ENCODE assay signal across 8 cellular contexts in the genomic region with DNA sequence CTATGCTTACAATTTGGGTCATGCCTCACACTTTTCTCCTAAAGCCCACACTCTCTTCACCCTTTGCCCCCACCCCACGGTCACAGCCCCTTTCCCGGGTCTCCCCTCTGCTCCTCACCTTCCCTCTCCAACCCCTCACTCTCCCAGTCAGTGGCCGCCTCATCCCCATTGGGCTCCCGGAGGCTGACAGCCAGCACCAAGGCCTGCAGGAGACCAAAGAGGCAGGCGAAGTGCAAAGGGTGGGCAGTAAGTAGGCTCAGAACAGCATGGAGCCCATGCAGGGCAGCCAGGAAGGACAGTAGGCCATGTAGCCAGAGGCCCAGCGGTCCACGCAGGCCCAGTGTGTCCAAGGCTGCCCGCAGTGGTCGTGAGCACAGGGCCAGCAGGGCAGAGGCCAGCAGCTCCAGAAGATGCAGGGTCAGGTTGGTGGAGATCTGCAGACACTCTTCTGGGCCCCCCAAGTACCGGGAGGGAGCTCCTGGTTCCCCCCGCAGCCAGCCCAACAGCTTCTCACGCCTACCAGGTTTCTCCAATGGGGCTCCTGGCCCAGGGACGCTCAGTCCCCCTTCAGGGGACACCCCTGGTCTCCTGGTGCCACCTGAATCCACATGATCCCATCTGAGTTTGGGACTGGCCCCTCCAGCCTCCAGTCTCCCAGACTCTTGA. TPM values are rescaled to one million over a fixed set of nuclear protein-coding genes. Genes with fewer than 3 reads are reported as not detected.
DNase-seq lines count a peak whose midpoint lies in the region; ATAC-seq, FAIRE-seq and TF ChIP-seq lines count a peak whose summit lies in the region.

No MANE protein-coding gene starts in this region.

- BruUV-seq in GM12878 (replicated peaks; lab: Mats Ljungman, UMichigan): no TSS peak

- no peak for TF ChIP-seq RAD21 in GM12878 (IDR thresholded peaks at IDR 0.05; ENCODE audit: insufficient read depth, low read depth, low read length)

- POLR2A ChIA-PET in GM12878 (lab: Charles Lee): interaction anchor here (0.6 to 0.8 kb wide), 6 partner anchors 37 to 171 kb away, joined by 3 to 6 read pairs (median 4); a partner anchor contains a TSS

- CTCF ChIA-PET in activated naive CD4-positive, alpha-beta T cell treated with anti-CD3 and anti-CD28 coated beads, Interleukin-2, amount 10 ng/mL, durations not matched to agents 7 days and 5 days (lab: Charles Lee): interaction anchor here (0.8 to 1.0 kb wide), 2 partner anchors 171 to 259 kb away, joined by 3 read pairs; no protein-coding TSS in a partner anchor
- CTCF ChIA-PET in GM12878 (lab: Yijun Ruan, JAX): no interaction called here

- H3K36me3 ChIP-seq in GM12878 (ENCODE audit: control insufficient read depth in 2 of 2, insufficient read depth in 2 of 2, low read length in 1 of 2) (peaks cover 0 to 12% of the 10 kb centered on the region in 2 experiments), transverse colon (peaks cover 0 to 6% (median 0%) of the 10 kb centered on the region in 4 donors)

- 70% methylated on average over 13 of the region's 13 CpGs for WGBS in GM12878 (ENCODE audit: insufficient coverage, insufficient replicate concordance, low lambda C conversion rate, missing lambda C conversion rate)
- 89% methylated on average over 11 of the region's 13 CpGs; no CpG with 5 or more reads in 1 of the 2 donors for WGBS in transverse colon (ENCODE audit: low coverage in 1 of 2), 2 donors

- H3K4me3 ChIP-seq in GM12878: peak overlapping the region; percentile 79
- peak overlapping the region; percentile 63 to 87 (median 76) for H3K4me3 ChIP-seq in transverse colon

- H3K36me3 Mint-ChIP-seq in activated naive CD4-positive, alpha-beta T cell treated with anti-CD3 and anti-CD28 coated beads, Interleukin-2, amount 10 ng/mL, durations not matched to agents 7 days and 5 days: peaks cover 65% of the 10 kb centered on the region
- H3K36me3 Mint-ChIP-seq in memory B cell: peaks cover 20% of the 10 kb centered on the region

- RAD21 ChIA-PET in GM12878 (lab: Charles Lee; ENCODE audit: unreplicated experiment): interaction anchor here (1.2 to 1.6 kb wide), 2 partner anchors 80 to 108 kb away, joined by 3 to 6 read pairs; a partner anchor contains a TSS

- TF ChIP-seq CTCF in GM12878 (IDR thresholded peaks at IDR 0.05 in 2 of 3, conservative IDR thresholded peaks at IDR 0.05 in 1 of 3; ENCODE audit: control insufficient read depth in 2 of 3, extremely low read depth in 1 of 3, insufficient read depth in 1 of 3, low read depth in 3 of 3, low read length in 3 of 3) (no peak), transverse colon (IDR thresholded peaks at IDR 0.05) (no peak)

- H3K27me3 ChIP-seq in GM12878 (replicated peaks in 1 of 2; ENCODE audit: control insufficient read depth in 2 of 2, insufficient read depth in 2 of 2, low read length in 1 of 2): no peaks in the 10 kb centered on the region
- H3K27me3 ChIP-seq in transverse colon: no peaks in the 10 kb centered on the region

- SMC1A ChIA-PET in GM12878 (lab: Charles Lee; ENCODE audit: uncharacterized antibody, unreplicated experiment): no interaction called here

- no peaks in the 10 kb centered on the region for H3K9me3 Mint-ChIP-seq in activated naive CD4-positive, alpha-beta T cell treated with anti-CD3 and anti-CD28 coated beads, Interleukin-2, amount 10 ng/mL, durations not matched to agents 7 days and 5 days
- H3K9me3 Mint-ChIP-seq in memory B cell: no peaks in the 10 kb centered on the region

- H3K9me3 ChIP-seq in GM12878 (replicated peaks; ENCODE audit: control insufficient read depth, insufficient read depth, low read length): no peaks in the 10 kb centered on the region; the same call in 2 of the 3 replicates
- no peaks in the 10 kb centered on the region for H3K9me3 ChIP-seq in transverse colon

- no peaks in the 10 kb centered on the region for H3K27me3 Mint-ChIP-seq in activated naive CD4-positive, alpha-beta T cell treated with anti-CD3 and anti-CD28 coated beads, Interleukin-2, amount 10 ng/mL, durations not matched to agents 7 days and 5 days
- H3K27me3 Mint-ChIP-seq in memory B cell: no peaks in the 10 kb centered on the region

- peak overlapping the region; percentile 95 for H3K9ac ChIP-seq in GM12878 (ENCODE audit: control insufficient read depth, insufficient read depth, low read length)

- no peak for FAIRE-seq in GM12878 (lab: Jason Lieb, UNC)

- H4K20me1 ChIP-seq in GM12878 (ENCODE audit: control insufficient read depth, insufficient read depth): no peaks in the 10 kb centered on the region

- DNase-seq in activated naive CD4-positive, alpha-beta T cell treated with anti-CD3 and anti-CD28 coated beads, Interleukin-2, amount 10 ng/mL, durations not matched to agents 7 days and 5 days: no peak
- DNase-seq in activated naive CD4-positive, alpha-beta T cell treated with Interleukin-2 at 50 U/mL for 16 hours: no peak
- no peak for DNase-seq in GM12878 (ENCODE audit: low read depth, low spot score)
- no peak for DNase-seq in memory B cell (ENCODE audit: low spot score in 2 of 2)
- no peak for DNase-seq in transverse colon
- DNase-seq in NCI-H226: no peak
- no peak for DNase-seq in NCI-H82 (lab: John Stamatoyannopoulos, UW)
- DNase-seq in 8988T: no peak

- in situ Hi-C loops in GM12878 (cut with MboI) (no loop called here), transverse colon (cut with MboI; ENCODE audit: low pct_ligation_motif_present in 1 of 4, low pct_unique_long_range_greater_than_20kb in 1 of 4, low sequenced_read_pairs in 3 of 4) (no loop called here)

- intact Hi-C loops in GM12878 (cut with micrococcal nuclease; ENCODE audit: unreplicated experiment) (no loop called here), transverse colon (cut with DNase I; ENCODE audit: low total_unique reads) (no loop called here)

- peaks cover 51% of the 10 kb centered on the region for H3K79me2 ChIP-seq in GM12878 (ENCODE audit: control insufficient read depth, insufficient read depth, low read length)

- no peak overlapping the region for H2AFZ ChIP-seq in GM12878 (ENCODE audit: control insufficient read depth, low read depth, low read length)

- no peak for TF ChIP-seq EP300 in GM12878 (IDR thresholded peaks at IDR 0.05; ENCODE audit: borderline replicate concordance in 1 of 2, control insufficient read depth in 1 of 2, low read depth in 2 of 2, low read length in 2 of 2)
- TF ChIP-seq EP300 in transverse colon (IDR thresholded peaks at IDR 0.05; ENCODE audit: low read depth): no peak

- ATAC-seq in GM12878 (no peak), memory B cell (ENCODE audit: low read depth) (no peak)

- H3K4me1 Mint-ChIP-seq in activated naive CD4-positive, alpha-beta T cell treated with anti-CD3 and anti-CD28 coated beads, Interleukin-2, amount 10 ng/mL, durations not matched to agents 7 days and 5 days: peaks cover 88% of the 10 kb centered on the region
- H3K4me1 Mint-ChIP-seq in memory B cell: peaks cover 62% of the 10 kb centered on the region

- H3K4me1 ChIP-seq in GM12878 (ENCODE audit: control insufficient read depth, insufficient read depth, low read length) (peaks cover 42% of the 10 kb centered on the region), transverse colon (peaks cover 30 to 72% (median 40%) of the 10 kb centered on the region in 4 donors)

- H3K4me2 ChIP-seq in GM12878 (ENCODE audit: control insufficient read depth, insufficient read depth): peak overlapping the region; percentile 99

- TF ChIP-seq POLR2A in GM12878 (IDR thresholded peaks at IDR 0.05; ENCODE audit: low read depth, low read length) (peak; percentile 48), transverse colon (IDR thresholded peaks at IDR 0.05) (no peak)

- H3K27ac ChIP-seq in GM12878 (ENCODE audit: control insufficient read depth, insufficient read depth): peak overlapping the region; percentile 94
- peak overlapping the region; percentile 88 to 95 (median 90) for H3K27ac ChIP-seq in transverse colon

- H3K27ac Mint-ChIP-seq in activated naive CD4-positive, alpha-beta T cell treated with anti-CD3 and anti-CD28 coated beads, Interleukin-2, amount 10 ng/mL, durations not matched to agents 7 days and 5 days: peak overlapping the region; percentile 92
- H3K27ac Mint-ChIP-seq in memory B cell: peak overlapping the region; percentile 87

- H3K4me3 Mint-ChIP-seq in activated naive CD4-positive, alpha-beta T cell treated with anti-CD3 and anti-CD28 coated beads, Interleukin-2, amount 10 ng/mL, durations not matched to agents 7 days and 5 days: peak overlapping the region; percentile 90
- peak overlapping the region; percentile 94 for H3K4me3 Mint-ChIP-seq in memory B cell

RNA-seq across cellular contexts. Expression of a gene that starts 1.5 kb away (rescaled TPM):
- 16.8 and 17.6 TPM in 2 replicates for total RNA-seq in GM12878 (2013; cell fraction: nucleolus; rRNA removed)
- 20.4 and 21.6 TPM in 2 replicates for total RNA-seq in GM12878 (2014; rRNA removed)
- 16.2 and 16.5 TPM in 2 replicates for total RNA-seq in GM12878 (2014; rRNA removed; fragmentation: Illumina TruSeq; extraction: Trizol)
- total RNA-seq in GM12878 (2021): 16.1 and 17.4 TPM in 2 replicates
- 6.6 TPM for polyA plus RNA-seq in GM12878 (2011; ENCODE audit: low read depth)
- polyA plus RNA-seq in GM12878 (2011; rRNA removed): 8.0 and 8.1 TPM in 2 replicates
- 7.9 and 10.2 TPM in 2 replicates for polyA plus RNA-seq in GM12878 (2011; cell fraction: cytosol; rRNA removed)
- polyA plus RNA-seq in GM12878 (2011; cell fraction: nucleus; rRNA removed): 6.9 and 9.0 TPM in 2 replicates
- polyA plus RNA-seq in GM12878 (2012): 13.4 and 14.9 TPM in 2 replicates
- 8.2 and 13.4 TPM in 2 replicates for polyA plus RNA-seq in GM12878 (2014; fragmentation: Illumina TruSeq; extraction: Trizol)
- under 1 TPM in 1 of 2 experiments, not detected in 1; 0.16 TPM for polyA plus RNA-seq in GM12878 (2014; fragmentation: Nextera tagmentation; extraction: Ambion mirVana)
- polyA plus RNA-seq in GM12878 (2014; rRNA removed): 18.6 and 19.3 TPM in 2 replicates
- 10 to 100 TPM; 17.3 to 20.1 TPM for polyA plus RNA-seq in GM12878 (2016; fragmentation: Nextera tagmentation; extraction: Ambion mirVana)
- polyA minus RNA-seq in GM12878 (2011; rRNA and poly(A)+ RNA removed): 6.9 and 15.1 TPM in 2 replicates
- 3.6 and 4.4 TPM in 2 replicates for polyA minus RNA-seq in GM12878 (2011; cell fraction: cytosol; rRNA and poly(A)+ RNA removed)
- 12.0 and 16.6 TPM in 2 replicates for polyA minus RNA-seq in GM12878 (2011; cell fraction: nucleus; rRNA and poly(A)+ RNA removed)
- total RNA-seq in transverse colon: 10 to 100 TPM; 18.7 to 45.7 (median 25.2) TPM

RNA-seq across cellular contexts. Expression of a gene that starts 3.4 kb away (rescaled TPM):
- 1.1 TPM in 1 of 2 replicates, not detected in the other for total RNA-seq in GM12878 (2013; cell fraction: nucleolus; rRNA removed)
- total RNA-seq in GM12878 (2014; rRNA removed) (4.4 and 6.1 TPM in 2 replicates), GM12878 (2014; rRNA removed; fragmentation: Illumina TruSeq; extraction: Trizol) (4.0 and 4.6 TPM in 2 replicates), GM12878 (2021) (3.8 and 4.1 TPM in 2 replicates), transverse colon (1 to 10 TPM in 2 of 4 donors, not detected in 2; 2.2 to 5.5 TPM)
- polyA plus RNA-seq in GM12878 (2011; ENCODE audit: low read depth): 4.9 TPM
- polyA plus RNA-seq in GM12878 (2011; rRNA removed) (4.8 and 7.9 TPM in 2 replicates), GM12878 (2014; fragmentation: Illumina TruSeq; extraction: Trizol) (5.2 and 8.2 TPM in 2 replicates), GM12878 (2014; fragmentation: Nextera tagmentation; extraction: Ambion mirVana) (10 to 100 TPM; 11.8 to 14.1 TPM), GM12878 (2014; rRNA removed) (6.5 and 7.5 TPM in 2 replicates), GM12878 (2016; fragmentation: Nextera tagmentation; extraction: Ambion mirVana) (1 to 10 TPM; 5.6 to 6.6 TPM)
- 10.6 and 12.1 TPM in 2 replicates for polyA plus RNA-seq in GM12878 (2011; cell fraction: cytosol; rRNA removed)
- 5.7 and 8.1 TPM in 2 replicates for polyA plus RNA-seq in GM12878 (2011; cell fraction: nucleus; rRNA removed)
- 4.7 and 5.8 TPM in 2 replicates for polyA plus RNA-seq in GM12878 (2012)
- polyA minus RNA-seq in GM12878 (2011; rRNA and poly(A)+ RNA removed): 4.4 and 4.7 TPM in 2 replicates
- 1.1 and 1.9 TPM in 2 replicates for polyA minus RNA-seq in GM12878 (2011; cell fraction: cytosol; rRNA and poly(A)+ RNA removed)
- 0.96 and 0.97 TPM in 2 replicates for polyA minus RNA-seq in GM12878 (2011; cell fraction: nucleus; rRNA and poly(A)+ RNA removed)

RNA-seq across cellular contexts. Expression of a gene that starts 5.7 kb away (rescaled TPM):
- total RNA-seq in GM12878 (2013; cell fraction: nucleolus; rRNA removed): 18.5 and 19.3 TPM in 2 replicates
- 11.3 and 11.7 TPM in 2 replicates for total RNA-seq in GM12878 (2014; rRNA removed)
- total RNA-seq in GM12878 (2014; rRNA removed; fragmentation: Illumina TruSeq; extraction: Trizol): 16.2 and 17.1 TPM in 2 replicates
- total RNA-seq in GM12878 (2021): 17.1 and 17.9 TPM in 2 replicates
- polyA plus RNA-seq in GM12878 (2011; ENCODE audit: low read depth): 7.9 TPM
- polyA plus RNA-seq in GM12878 (2011; rRNA removed): 14.7 and 14.8 TPM in 2 replicates
- 20.3 and 20.7 TPM in 2 replicates for polyA plus RNA-seq in GM12878 (2011; cell fraction: cytosol; rRNA removed)
- 14.7 and 15.8 TPM in 2 replicates for polyA plus RNA-seq in GM12878 (2011; cell fraction: nucleus; rRNA removed)
- 16.4 TPM in 2 replicates for polyA plus RNA-seq in GM12878 (2012)
- polyA plus RNA-seq in GM12878 (2014; fragmentation: Illumina TruSeq; extraction: Trizol): 23.9 and 30.5 TPM in 2 replicates
- polyA plus RNA-seq in GM12878 (2014; fragmentation: Nextera tagmentation; extraction: Ambion mirVana): 10 to 100 TPM; 11.9 to 13.0 TPM
- polyA plus RNA-seq in GM12878 (2014; rRNA removed): 19.5 and 20.1 TPM in 2 replicates
- polyA plus RNA-seq in GM12878 (2016; fragmentation: Nextera tagmentation; extraction: Ambion mirVana): 10 to 100 TPM; 36.0 to 36.3 TPM
- polyA minus RNA-seq in GM12878 (2011; rRNA and poly(A)+ RNA removed): 5.7 and 11.7 TPM in 2 replicates
- 1.9 and 6.3 TPM in 2 replicates for polyA minus RNA-seq in GM12878 (2011; cell fraction: cytosol; rRNA and poly(A)+ RNA removed)
- 8.6 and 13.2 TPM in 2 replicates for polyA minus RNA-seq in GM12878 (2011; cell fraction: nucleus; rRNA and poly(A)+ RNA removed)
- total RNA-seq in transverse colon: 10 to 100 TPM in 3 of 4 donors, 1 to 10 TPM in 1; 2.4 to 32.9 (median 23.2) TPM

RNA-seq across cellular contexts. Expression of a gene that starts 6.7 kb away (rescaled TPM):
- 106 and 123 TPM in 2 replicates for total RNA-seq in GM12878 (2013; cell fraction: nucleolus; rRNA removed)
- total RNA-seq in GM12878 (2014; rRNA removed) (91.4 and 120 TPM in 2 replicates), GM12878 (2014; rRNA removed; fragmentation: Illumina TruSeq; extraction: Trizol) (43.3 and 50.0 TPM in 2 replicates), GM12878 (2021) (249 and 253 TPM in 2 replicates), transverse colon (100 to 1,000 TPM; 221 to 310 (median 231) TPM)
- polyA plus RNA-seq in GM12878 (2011; ENCODE audit: low read depth): 155 TPM
- polyA plus RNA-seq in GM12878 (2011; rRNA removed) (34.2 and 51.1 TPM in 2 replicates), GM12878 (2014; fragmentation: Illumina TruSeq; extraction: Trizol) (81.3 and 119 TPM in 2 replicates), GM12878 (2014; fragmentation: Nextera tagmentation; extraction: Ambion mirVana) (10 to 100 TPM; 27.8 to 39.1 TPM), GM12878 (2014; rRNA removed) (115 and 134 TPM in 2 replicates), GM12878 (2016; fragmentation: Nextera tagmentation; extraction: Ambion mirVana) (100 to 1,000 TPM in 1 of 2 experiments, 10 to 100 TPM in 1; 98.4 to 112 TPM)
- 84.9 and 85.5 TPM in 2 replicates for polyA plus RNA-seq in GM12878 (2011; cell fraction: cytosol; rRNA removed)
- 305 and 365 TPM in 2 replicates for polyA plus RNA-seq in GM12878 (2011; cell fraction: nucleus; rRNA removed)
- 201 and 271 TPM in 2 replicates for polyA plus RNA-seq in GM12878 (2012)
- polyA minus RNA-seq in GM12878 (2011; rRNA and poly(A)+ RNA removed): 76.3 and 111 TPM in 2 replicates
- polyA minus RNA-seq in GM12878 (2011; cell fraction: cytosol; rRNA and poly(A)+ RNA removed): 88.9 and 90.3 TPM in 2 replicates
- polyA minus RNA-seq in GM12878 (2011; cell fraction: nucleus; rRNA and poly(A)+ RNA removed): 66.6 and 108 TPM in 2 replicates

RNA-seq across cellular contexts. Expression of a gene that starts 6.8 kb away (rescaled TPM):
- total RNA-seq in GM12878 (2013; cell fraction: nucleolus; rRNA removed): 106 and 134 TPM in 2 replicates
- total RNA-seq in GM12878 (2014; rRNA removed) (271 and 286 TPM in 2 replicates), GM12878 (2014; rRNA removed; fragmentation: Illumina TruSeq; extraction: Trizol) (189 and 205 TPM in 2 replicates), GM12878 (2021) (203 and 229 TPM in 2 replicates), transverse colon (100 to 1,000 TPM; 182 to 231 (median 210) TPM)
- polyA plus RNA-seq in GM12878 (2011; ENCODE audit: low read depth): 266 TPM
- polyA plus RNA-seq in GM12878 (2011; rRNA removed) (27.1 and 56.3 TPM in 2 replicates), GM12878 (2014; fragmentation: Illumina TruSeq; extraction: Trizol) (371 and 380 TPM in 2 replicates), GM12878 (2014; fragmentation: Nextera tagmentation; extraction: Ambion mirVana) (100 to 1,000 TPM; 286 to 361 TPM), GM12878 (2014; rRNA removed) (118 and 150 TPM in 2 replicates), GM12878 (2016; fragmentation: Nextera tagmentation; extraction: Ambion mirVana) (100 to 1,000 TPM; 380 to 405 TPM)
- polyA plus RNA-seq in GM12878 (2011; cell fraction: cytosol; rRNA removed): 116 and 178 TPM in 2 replicates
- 147 and 153 TPM in 2 replicates for polyA plus RNA-seq in GM12878 (2011; cell fraction: nucleus; rRNA removed)
- polyA plus RNA-seq in GM12878 (2012): 279 and 302 TPM in 2 replicates
- 142 and 149 TPM in 2 replicates for polyA minus RNA-seq in GM12878 (2011; rRNA and poly(A)+ RNA removed)
- polyA minus RNA-seq in GM12878 (2011; cell fraction: cytosol; rRNA and poly(A)+ RNA removed): 76.6 and 76.8 TPM in 2 replicates
- polyA minus RNA-seq in GM12878 (2011; cell fraction: nucleus; rRNA and poly(A)+ RNA removed): 29.1 and 40.5 TPM in 2 replicates
